In the genomic region with DNA sequence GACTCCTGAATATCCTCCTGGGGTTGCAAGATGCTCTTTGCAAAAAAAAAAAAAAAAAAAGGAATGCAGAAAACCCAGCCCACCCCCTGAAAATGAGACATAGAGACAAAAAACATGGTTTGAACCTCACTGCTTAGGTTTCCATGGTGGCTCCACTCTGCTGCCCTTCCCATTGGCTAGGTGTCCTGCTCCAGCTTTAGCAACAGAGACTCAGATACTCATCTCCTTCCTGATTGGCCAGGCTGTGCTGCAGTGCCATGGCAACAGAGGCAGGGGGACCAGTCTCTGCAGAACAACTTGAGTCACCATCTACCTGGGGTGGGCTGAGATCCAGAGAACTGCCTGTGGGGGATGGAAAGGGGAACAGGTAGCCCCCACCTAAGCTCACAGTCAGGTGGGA, we compare ENCODE assay signal across 13 cellular contexts. TPM values are rescaled to one million over a fixed set of nuclear protein-coding genes. Genes with fewer than 3 reads are reported as not detected.
DNase-seq lines count a peak whose midpoint lies in the region; ATAC-seq and TF ChIP-seq lines count a peak whose summit lies in the region.
"Had no signal": no experiment of that assay in that cellular context is flagged by ENCODE, and none has a peak within 500 bp of the region (broad histone marks: within the 10 kb centered on the region; RNA-seq: fewer than 3 reads in every experiment).

No MANE protein-coding gene starts in this region.

- TF ChIP-seq POLR2A in prostate gland (IDR thresholded peaks at IDR 0.05), result no peak

- DNase-seq in activated CD4-positive, alpha-beta T cell treated with anti-CD3 and anti-CD28 coated beads for 36 hours, result no peak
- no peak for DNase-seq in activated CD4-positive, alpha-beta T cell treated with anti-CD3 and anti-CD28 coated beads, Interleukin-2, amount 50 U/mL, for 4 hours
- DNase-seq in foreskin keratinocyte (peak in 1 of 2 donors; percentile 43), superior temporal gyrus (ENCODE audit: extremely low spot score) (peak; percentile 82), prostate gland (ENCODE audit: low spot score) (no peak), left cardiac atrium (no peak)
- DNase-seq in activated CD4-positive, alpha-beta memory T cell treated with anti-CD3 and anti-CD28 coated beads, Interleukin-2, amount 10 ng/mL, durations not matched to agents 7 days and 5 days, result no peak
- DNase-seq: activated CD4-positive, alpha-beta T cell treated with anti-CD3 and anti-CD28 coated beads, Interleukin-2, amount 10 ng/mL, durations not matched to agents 7 days and 5 days; DMS79; stimulated activated CD4-positive, alpha-beta T cell treated with anti-CD3 and anti-CD28 coated beads, Interleukin-4, amount 100 ng/mL, for 4 hours; stomach had no signal

- ATAC-seq in activated CD4-positive, alpha-beta T cell treated with anti-CD3 and anti-CD28 coated beads for 36 hours, result peak; percentile 60
- peak; percentile 94 for ATAC-seq in SK-N-SH treated with all-trans-retinoic acid at 6 μM for 48 hours
- peak; percentile 50 for ATAC-seq in foreskin keratinocyte
- ATAC-seq in left cardiac atrium, result no peak

- intact Hi-C loops in activated CD4-positive, alpha-beta T cell treated with anti-CD3 and anti-CD28 coated beads for 36 hours (cut with DNase I, micrococcal nuclease), result no loop called here
- intact Hi-C loops in prostate gland (cut with DNase I) (no loop called here), left cardiac atrium (cut with DNase I) (no loop called here)

- no peak overlapping the region for H3K27ac Mint-ChIP-seq in activated CD4-positive, alpha-beta T cell treated with anti-CD3 and anti-CD28 coated beads for 36 hours
- H3K27ac Mint-ChIP-seq in activated CD4-positive, alpha-beta memory T cell treated with anti-CD3 and anti-CD28 coated beads, Interleukin-2, amount 10 ng/mL, durations not matched to agents 7 days and 5 days, result no peak overlapping the region
- H3K27ac Mint-ChIP-seq: activated CD4-positive, alpha-beta T cell treated with anti-CD3 and anti-CD28 coated beads, Interleukin-2, amount 10 ng/mL, durations not matched to agents 7 days and 5 days; T-helper 1 cell treated with Interleukin-12 subunit alpha and Interleukin-12 subunit beta and Interleukin-4 antibody, amounts not matched to agents 30 μg/mL and 1 μg/mL, for 36 hours had no signal

- H3K27ac ChIP-seq in foreskin keratinocyte (no peak overlapping the region), prostate gland (no peak overlapping the region)
- H3K27ac ChIP-seq: stomach had no signal

- no peaks in the 10 kb centered on the region for H3K9me3 Mint-ChIP-seq in activated CD4-positive, alpha-beta T cell treated with anti-CD3 and anti-CD28 coated beads for 36 hours (ENCODE audit: low read depth)
- no peaks in the 10 kb centered on the region for H3K9me3 Mint-ChIP-seq in activated CD4-positive, alpha-beta memory T cell treated with anti-CD3 and anti-CD28 coated beads, Interleukin-2, amount 10 ng/mL, durations not matched to agents 7 days and 5 days
- H3K9me3 Mint-ChIP-seq: activated CD4-positive, alpha-beta T cell treated with anti-CD3 and anti-CD28 coated beads, Interleukin-2, amount 10 ng/mL, durations not matched to agents 7 days and 5 days; T-helper 1 cell treated with Interleukin-12 subunit alpha and Interleukin-12 subunit beta and Interleukin-4 antibody, amounts not matched to agents 30 μg/mL and 1 μg/mL, for 36 hours had no signal

- H3K4me1 Mint-ChIP-seq in activated CD4-positive, alpha-beta T cell treated with anti-CD3 and anti-CD28 coated beads for 36 hours, result no peaks in the 10 kb centered on the region
- peaks cover 18% of the 10 kb centered on the region for H3K4me1 Mint-ChIP-seq in activated CD4-positive, alpha-beta memory T cell treated with anti-CD3 and anti-CD28 coated beads, Interleukin-2, amount 10 ng/mL, durations not matched to agents 7 days and 5 days

- no peaks in the 10 kb centered on the region for H3K9me3 ChIP-seq in prostate gland
- H3K9me3 ChIP-seq: stomach had no signal

- TF ChIP-seq CTCF in foreskin keratinocyte (conservative IDR thresholded peaks at IDR 0.05) (no peak), prostate gland (IDR thresholded peaks at IDR 0.05) (no peak)

- no peak overlapping the region for H3K4me3 ChIP-seq in prostate gland
- H3K4me3 ChIP-seq: stomach had no signal

- POLR2A ChIA-PET in activated CD4-positive, alpha-beta T cell treated with anti-CD3 and anti-CD28 coated beads for 36 hours (lab: Charles Lee), result interaction anchor here (0.6 kb wide), 1 partner anchor 24 kb away, joined by 4 read pairs; no protein-coding TSS in a partner anchor
- POLR2A ChIA-PET in activated CD4-positive, alpha-beta memory T cell treated with anti-CD3 and anti-CD28 coated beads, Interleukin-2, amount 10 ng/mL, durations not matched to agents 7 days and 5 days (lab: Charles Lee), result no interaction called here

- peaks cover 15% of the 10 kb centered on the region for H3K27me3 Mint-ChIP-seq in activated CD4-positive, alpha-beta T cell treated with anti-CD3 and anti-CD28 coated beads for 36 hours
- H3K27me3 Mint-ChIP-seq in activated CD4-positive, alpha-beta memory T cell treated with anti-CD3 and anti-CD28 coated beads, Interleukin-2, amount 10 ng/mL, durations not matched to agents 7 days and 5 days, result peaks cover 37% of the 10 kb centered on the region

- H3K4me3 Mint-ChIP-seq in activated CD4-positive, alpha-beta T cell treated with anti-CD3 and anti-CD28 coated beads for 36 hours, result no peak overlapping the region
- no peak overlapping the region for H3K4me3 Mint-ChIP-seq in activated CD4-positive, alpha-beta memory T cell treated with anti-CD3 and anti-CD28 coated beads, Interleukin-2, amount 10 ng/mL, durations not matched to agents 7 days and 5 days
- H3K4me3 Mint-ChIP-seq: activated CD4-positive, alpha-beta T cell treated with anti-CD3 and anti-CD28 coated beads, Interleukin-2, amount 10 ng/mL, durations not matched to agents 7 days and 5 days; T-helper 1 cell treated with Interleukin-12 subunit alpha and Interleukin-12 subunit beta and Interleukin-4 antibody, amounts not matched to agents 30 μg/mL and 1 μg/mL, for 36 hours had no signal

- no peaks in the 10 kb centered on the region for H3K36me3 Mint-ChIP-seq in activated CD4-positive, alpha-beta T cell treated with anti-CD3 and anti-CD28 coated beads for 36 hours (ENCODE audit: low read depth)
- no peaks in the 10 kb centered on the region for H3K36me3 Mint-ChIP-seq in activated CD4-positive, alpha-beta memory T cell treated with anti-CD3 and anti-CD28 coated beads, Interleukin-2, amount 10 ng/mL, durations not matched to agents 7 days and 5 days (ENCODE audit: low read depth)

- CTCF ChIA-PET in activated CD4-positive, alpha-beta T cell treated with anti-CD3 and anti-CD28 coated beads for 36 hours (lab: Charles Lee), result interaction anchor here (0.7 kb wide), 1 partner anchor 239 kb away, joined by 3 read pairs; no protein-coding TSS in a partner anchor
- CTCF ChIA-PET in activated CD4-positive, alpha-beta memory T cell treated with anti-CD3 and anti-CD28 coated beads, Interleukin-2, amount 10 ng/mL, durations not matched to agents 7 days and 5 days (lab: Charles Lee), result interaction anchor here (1.1 kb wide), 1 partner anchor 26 kb away, joined by 3 read pairs; no protein-coding TSS in a partner anchor

- H3K36me3 ChIP-seq in prostate gland, result no peaks in the 10 kb centered on the region
- H3K36me3 ChIP-seq: stomach had no signal

- H3K27me3 ChIP-seq in foreskin keratinocyte, result peaks cover 6% of the 10 kb centered on the region
- H3K27me3 ChIP-seq in prostate gland (replicated peaks; ENCODE audit: insufficient read depth), result no peaks in the 10 kb centered on the region
- H3K27me3 ChIP-seq: stomach had no signal

- no peaks in the 10 kb centered on the region for H3K4me1 ChIP-seq in foreskin keratinocyte
- no peaks in the 10 kb centered on the region for H3K4me1 ChIP-seq in prostate gland (replicated peaks)

TF ChIP-seq in SK-N-SH treated with all-trans-retinoic acid at 6 μM for 48 hours, 23 proteins besides CTCF, POLR2A, EP300 and RAD21:
- no peak for TF ChIP-seq BACH2 (CRISPR knock-in tag; IDR thresholded peaks at IDR 0.05; ENCODE audit: borderline replicate concordance)
- no peak for TF ChIP-seq ESRRG (CRISPR knock-in tag; IDR thresholded peaks at IDR 0.05)
- TF ChIP-seq, protein P1, sequence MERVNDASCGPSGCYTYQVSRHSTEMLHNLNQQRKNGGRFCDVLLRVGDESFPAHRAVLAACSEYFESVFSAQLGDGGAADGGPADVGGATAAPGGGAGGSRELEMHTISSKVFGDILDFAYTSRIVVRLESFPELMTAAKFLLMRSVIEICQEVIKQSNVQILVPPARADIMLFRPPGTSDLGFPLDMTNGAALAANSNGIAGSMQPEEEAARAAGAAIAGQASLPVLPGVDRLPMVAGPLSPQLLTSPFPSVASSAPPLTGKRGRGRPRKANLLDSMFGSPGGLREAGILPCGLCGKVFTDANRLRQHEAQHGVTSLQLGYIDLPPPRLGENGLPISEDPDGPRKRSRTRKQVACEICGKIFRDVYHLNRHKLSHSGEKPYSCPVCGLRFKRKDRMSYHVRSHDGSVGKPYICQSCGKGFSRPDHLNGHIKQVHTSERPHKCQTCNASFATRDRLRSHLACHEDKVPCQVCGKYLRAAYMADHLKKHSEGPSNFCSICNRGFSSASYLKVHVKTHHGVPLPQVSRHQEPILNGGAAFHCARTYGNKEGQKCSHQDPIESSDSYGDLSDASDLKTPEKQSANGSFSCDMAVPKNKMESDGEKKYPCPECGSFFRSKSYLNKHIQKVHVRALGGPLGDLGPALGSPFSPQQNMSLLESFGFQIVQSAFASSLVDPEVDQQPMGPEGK (CRISPR knock-in tag; IDR thresholded peaks at IDR 0.05; ENCODE audit: borderline replicate concordance), result no peak
- no peak for TF ChIP-seq ZFP3 (CRISPR knock-in tag; IDR thresholded peaks at IDR 0.05)
- no peak for TF ChIP-seq ZC3H10 (CRISPR knock-in tag; IDR thresholded peaks at IDR 0.05)
- no peak for TF ChIP-seq ZNF565 (CRISPR knock-in tag; conservative IDR thresholded peaks at IDR 0.05; ENCODE audit: low read depth)
- TF ChIP-seq OSR1 (CRISPR knock-in tag; IDR thresholded peaks at IDR 0.05), result no peak

RNA-seq across cellular contexts. Expression of a gene that starts 17.4 kb away (rescaled TPM):
- 10 to 100 TPM; 83.2 to 98.5 TPM for total RNA-seq in activated CD4-positive, alpha-beta T cell treated with anti-CD3 and anti-CD28 coated beads for 36 hours
- 185 and 195 TPM in 2 replicates for total RNA-seq in foreskin keratinocyte
- polyA plus RNA-seq in foreskin keratinocyte, result 134 and 152 TPM in 2 replicates
- total RNA-seq in prostate gland, result 10 to 100 TPM; 41.9 to 62.4 TPM
- total RNA-seq in left cardiac atrium, result 100 to 1,000 TPM in 1 of 2 donors, 10 to 100 TPM in 1; 68.1 to 119 TPM
- 100 to 1,000 TPM; 203 to 211 TPM for total RNA-seq in activated CD4-positive, alpha-beta memory T cell treated with anti-CD3 and anti-CD28 coated beads, Interleukin-2, amount 10 ng/mL, durations not matched to agents 7 days and 5 days

Comparison
In these comparisons a context has a peak if more than half of its experiments do, and no peak if none do; other contexts are left out.
1. ATAC-seq: peak in activated CD4-positive, alpha-beta T cell treated with anti-CD3 and anti-CD28 coated beads for 36 hours (single experiment), SK-N-SH treated with all-trans-retinoic acid at 6 μM for 48 hours (single experiment) and foreskin keratinocyte (single experiment); none in left cardiac atrium (0 of 2).